8 cellular contexts compared by ENCODE assay signal in the genomic region with DNA sequence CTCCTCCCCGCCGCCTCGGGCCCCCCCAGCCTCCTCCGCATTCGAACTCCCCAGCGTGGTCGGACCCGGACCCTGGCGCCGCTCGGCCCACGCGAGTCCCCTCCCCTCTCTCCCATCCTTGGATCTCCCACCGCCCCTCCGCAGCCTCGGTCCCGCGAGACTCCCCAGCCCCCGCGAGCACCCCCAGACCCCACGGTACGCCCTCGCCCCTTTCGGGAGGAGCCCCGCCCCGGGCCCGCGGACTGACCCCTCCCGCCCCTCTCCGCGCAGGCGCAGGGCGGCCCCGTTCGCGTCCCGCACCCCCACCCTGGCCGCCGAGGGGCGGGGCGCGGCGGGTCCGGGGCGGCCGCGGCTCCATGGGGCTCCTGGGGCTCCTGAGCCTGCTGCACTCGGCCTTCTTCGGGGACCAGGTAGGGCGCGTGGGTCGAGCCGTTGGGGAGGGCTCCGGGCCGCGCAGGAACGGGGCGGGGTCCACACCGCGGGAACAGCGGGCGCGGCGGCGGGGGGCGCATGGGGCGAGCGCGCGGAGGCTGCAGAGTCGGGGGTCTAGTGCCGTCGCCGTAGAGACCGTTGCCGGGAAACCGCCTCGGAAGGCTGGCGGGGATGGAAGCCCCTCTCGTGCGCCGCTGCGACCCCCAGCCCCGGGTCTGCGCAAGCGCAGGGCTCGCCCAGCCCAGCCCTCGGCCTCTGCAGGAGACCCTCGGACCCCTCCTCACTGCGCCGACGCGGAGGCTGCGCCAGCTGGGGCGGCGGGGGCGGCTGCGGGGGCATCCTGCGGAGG. TPM values are rescaled to one million over a fixed set of nuclear protein-coding genes. Genes with fewer than 3 reads are reported as not detected.
DNase-seq lines count a peak whose midpoint lies in the region.

No MANE protein-coding gene starts in this region.

- no peaks in the 10 kb centered on the region for H3K79me2 ChIP-seq in trophoblast cell (ENCODE audit: control insufficient read depth, insufficient read depth, low read length, poor library complexity)

- peaks cover 17% of the 10 kb centered on the region for H3K36me3 Mint-ChIP-seq in T-helper 2 cell treated with Interferon-gamma antibody and Interleukin-4, amounts not matched to agents 5 μg/mL and 100 μg/mL, for 36 hours (ENCODE audit: low read depth)

- no peak overlapping the region for H4K12ac ChIP-seq in trophoblast cell (ENCODE audit: low read depth, low read length)

- H2AK5ac ChIP-seq in trophoblast cell (ENCODE audit: low read length): no peak overlapping the region

- no CpG with 5 or more reads among the region's 99 CpGs for WGBS in trophoblast cell (ENCODE audit: extremely low coverage, insufficient coverage, insufficient read length)

- peaks cover 33% of the 10 kb centered on the region for H3K27me3 Mint-ChIP-seq in T-helper 2 cell treated with Interferon-gamma antibody and Interleukin-4, amounts not matched to agents 5 μg/mL and 100 μg/mL, for 36 hours (ENCODE audit: low read depth)

- no peak overlapping the region for H4K8ac ChIP-seq in trophoblast cell (ENCODE audit: low read depth, low read length)

- H3K4me1 Mint-ChIP-seq in T-helper 2 cell treated with Interferon-gamma antibody and Interleukin-4, amounts not matched to agents 5 μg/mL and 100 μg/mL, for 36 hours (ENCODE audit: low read depth): peaks cover 4% of the 10 kb centered on the region

- H3K4me1 ChIP-seq in trophoblast cell (ENCODE audit: control insufficient read depth in 1 of 2, insufficient read depth in 2 of 2, low read length in 2 of 2): peaks cover 6 to 12% of the 10 kb centered on the region in 2 experiments

- H3K9me3 Mint-ChIP-seq in T-helper 2 cell treated with Interferon-gamma antibody and Interleukin-4, amounts not matched to agents 5 μg/mL and 100 μg/mL, for 36 hours: no peaks in the 10 kb centered on the region

- peaks cover 9% of the 10 kb centered on the region for H3K9me3 ChIP-seq in trophoblast cell (ENCODE audit: insufficient read depth, low read depth, low read length)

- no peak overlapping the region for H3K27ac ChIP-seq in trophoblast cell (ENCODE audit: low read depth, low read length)

- peak; percentile 40 for DNase-seq in ELR (ENCODE audit: low read depth)
- peak; percentile 26 for DNase-seq in NCI-H345 treated with DMSO at 0.1 percent for 48 hours (lab: John Stamatoyannopoulos, UW; ENCODE audit: unreplicated experiment)
- peak; percentile 88 for DNase-seq in ecto neural progenitor cell (ENCODE audit: low spot score)
- no peak for DNase-seq in trophoblast cell
- no peak for DNase-seq in OCI-M1 (lab: John Stamatoyannopoulos, UW)
- DNase-seq in T-helper 2 cell treated with Interferon-gamma antibody and Interleukin-4, amounts not matched to agents 5 μg/mL and 100 μg/mL, for 36 hours (ENCODE audit: low spot score): no peak
- DNase-seq in cerebellar nuclear complex (lab: John Stamatoyannopoulos, UW): no peak
- no peak for DNase-seq in NCI-H510A treated with DMSO at 0.1 percent for 48 hours (lab: John Stamatoyannopoulos, UW)

- no peak overlapping the region for H3K14ac ChIP-seq in trophoblast cell (ENCODE audit: low read length)

- no peak overlapping the region for H3K4me3 Mint-ChIP-seq in T-helper 2 cell treated with Interferon-gamma antibody and Interleukin-4, amounts not matched to agents 5 μg/mL and 100 μg/mL, for 36 hours

- peaks cover 16 to 17% of the 10 kb centered on the region in 2 experiments for H3K36me3 ChIP-seq in trophoblast cell (ENCODE audit: control insufficient read depth in 1 of 2, insufficient read depth in 2 of 2, low read length in 2 of 2)

- no peaks in the 10 kb centered on the region for H3K79me1 ChIP-seq in trophoblast cell (ENCODE audit: low read length)

- no peak overlapping the region for H2BK120ac ChIP-seq in trophoblast cell (ENCODE audit: insufficient read depth, low read length, poor library complexity)

- H2BK12ac ChIP-seq in trophoblast cell (ENCODE audit: low read length): no peak overlapping the region

- H3K4me3 ChIP-seq in trophoblast cell (ENCODE audit: low read depth, low read length): peak overlapping the region; percentile 60

- H2AFZ ChIP-seq in trophoblast cell (ENCODE audit: insufficient read depth, low read length, poor library complexity): no peak overlapping the region

- no peak overlapping the region for H3K18ac ChIP-seq in trophoblast cell (ENCODE audit: low read length)

- H3K4ac ChIP-seq in trophoblast cell (ENCODE audit: low read depth, low read length): no peak overlapping the region

- H4K91ac ChIP-seq in trophoblast cell (ENCODE audit: low read depth, low read length): no peak overlapping the region

- H3K27me3 ChIP-seq in trophoblast cell (ENCODE audit: insufficient read depth, low read length): peaks cover 49% of the 10 kb centered on the region

- H2BK5ac ChIP-seq in trophoblast cell (ENCODE audit: low read depth, low read length, poor library complexity): no peak overlapping the region

- peak overlapping the region; percentile 44 for H3K4me2 ChIP-seq in trophoblast cell (ENCODE audit: low read length)

- H3K9ac ChIP-seq in trophoblast cell (ENCODE audit: low read length): no peak overlapping the region

- H3K27ac Mint-ChIP-seq in T-helper 2 cell treated with Interferon-gamma antibody and Interleukin-4, amounts not matched to agents 5 μg/mL and 100 μg/mL, for 36 hours: no peak overlapping the region

- no peak overlapping the region for H3K23ac ChIP-seq in trophoblast cell (ENCODE audit: low read length)

RNA-seq across cellular contexts. Expression of gene APC2, which starts 3.8 kb away (rescaled TPM):
- 0.18 and 0.40 TPM in 2 replicates for polyA plus RNA-seq in trophoblast cell (2013)

RNA-seq across cellular contexts. Expression of gene RPS15, which starts 7.9 kb away (rescaled TPM):
- polyA plus RNA-seq in trophoblast cell (2013): 1,862 and 1,936 TPM in 2 replicates

RNA-seq across cellular contexts. Expression of gene C19orf25, which starts 32.9 kb away (rescaled TPM):
- 20.9 and 21.6 TPM in 2 replicates for polyA plus RNA-seq in trophoblast cell (2013)

RNA-seq across cellular contexts. Expression of gene DAZAP1, which starts 38.7 kb away (rescaled TPM):
- 126 and 130 TPM in 2 replicates for polyA plus RNA-seq in trophoblast cell (2013)

RNA-seq across cellular contexts. Expression of gene PCSK4, which starts 44.0 kb away (rescaled TPM):
- 3.6 and 3.7 TPM in 2 replicates for polyA plus RNA-seq in trophoblast cell (2013)

Comparison
In these comparisons a context has a peak if more than half of its experiments do, and no peak if none do; other contexts are left out.
1. DNase-seq: peak in ELR (single experiment), NCI-H345 treated with DMSO at 0.1 percent for 48 hours (single experiment) and ecto neural progenitor cell (single experiment); none in trophoblast cell (0 of 2), OCI-M1 (single experiment), T-helper 2 cell treated with Interferon-gamma antibody and Interleukin-4, amounts not matched to agents 5 μg/mL and 100 μg/mL, for 36 hours (single experiment), cerebellar nuclear complex (0 of 2) and NCI-H510A treated with DMSO at 0.1 percent for 48 hours (single experiment).